Comparison of ENCODE assay signal across 1 cellular context in the genomic region with DNA sequence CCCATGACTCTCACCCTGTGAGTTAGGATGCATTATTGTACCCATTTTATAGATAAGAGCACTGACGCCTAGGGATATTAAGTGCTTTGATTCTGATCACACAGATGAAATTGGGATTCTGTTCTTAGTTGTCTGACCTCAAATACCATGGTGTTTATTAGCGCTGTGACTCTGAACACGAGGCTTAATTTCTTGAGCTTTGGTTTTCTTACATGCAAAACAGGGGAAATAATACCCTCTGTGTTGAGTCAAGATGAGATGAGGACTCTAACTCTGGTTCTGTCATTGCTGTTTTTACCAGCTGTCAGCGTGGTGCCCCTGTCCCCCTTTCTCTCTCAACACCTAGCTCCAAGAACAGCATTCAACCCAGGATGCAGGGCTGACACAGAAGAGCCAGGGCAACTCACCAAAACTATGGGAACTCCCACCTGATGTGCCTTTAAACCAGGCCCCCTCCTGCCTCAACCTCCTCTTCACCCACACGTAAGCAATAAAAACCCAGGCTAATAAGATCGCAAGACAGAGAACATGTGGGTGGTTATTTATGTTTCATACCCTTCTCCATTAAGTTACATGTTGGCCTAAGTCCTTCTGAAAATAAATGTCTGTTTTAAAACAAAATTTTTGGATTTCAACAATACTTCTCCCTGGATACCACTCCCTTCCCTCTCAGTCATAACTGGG.
TF ChIP-seq lines count a peak whose summit lies in the region.

No MANE protein-coding gene starts in this region.

TF ChIP-seq in HepG2, 621 proteins besides CTCF, POLR2A, EP300 and RAD21 (continued from another document):
- TF ChIP-seq MXD3 (CRISPR knock-in tag; IDR thresholded peaks at IDR 0.05) (no peak), ZZZ3 (CRISPR knock-in tag; IDR thresholded peaks at IDR 0.05; ENCODE audit: borderline replicate concordance) (no peak), NR0B2 (CRISPR knock-in tag; IDR thresholded peaks at IDR 0.05) (no peak), KDM1A (CRISPR knock-in tag; IDR thresholded peaks at IDR 0.05) (no peak), KAT8 (CRISPR knock-in tag; IDR thresholded peaks at IDR 0.05) (no peak), NKX3-1 (CRISPR knock-in tag; IDR thresholded peaks at IDR 0.05) (0 out of 2 replicates have a peak, but pooled peaks have one; percentile 31), MATR3 (CRISPR knock-in tag; IDR thresholded peaks at IDR 0.05) (no peak)
